In the genomic region with DNA sequence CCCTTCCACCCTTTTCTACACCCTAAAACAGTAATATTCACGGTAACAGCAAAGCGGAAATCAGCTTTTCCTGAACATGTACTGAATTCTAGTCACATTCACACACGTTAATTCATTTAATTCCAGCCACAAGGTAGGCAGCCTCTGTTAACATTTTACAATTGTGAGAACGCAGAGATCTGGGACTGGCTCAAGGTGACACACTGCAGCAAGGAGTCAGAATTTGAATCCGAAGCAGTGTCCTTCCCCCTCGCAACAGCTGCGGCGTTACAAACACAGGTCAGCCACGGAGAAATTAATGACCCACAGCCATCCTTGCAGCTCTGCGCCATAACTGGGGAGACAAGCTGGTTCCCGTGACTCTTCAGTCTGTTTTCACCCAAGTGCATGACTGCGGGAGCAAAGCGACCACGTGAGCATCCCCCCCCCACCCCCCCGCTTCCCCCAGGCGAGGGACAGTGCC, we compare ENCODE assay signal across 8 cellular contexts. TPM values are rescaled to one million over a fixed set of nuclear protein-coding genes. Genes with fewer than 3 reads are reported as not detected.
DNase-seq lines count a peak whose midpoint lies in the region; ATAC-seq and TF ChIP-seq lines count a peak whose summit lies in the region.

No MANE protein-coding gene starts in this region.

- peaks cover 25% of the 10 kb centered on the region for H3K4me1 ChIP-seq in HUES6 (ENCODE audit: control insufficient read depth, insufficient read depth, low read length)
- peaks cover 0 to 37% (median 12%) of the 10 kb centered on the region in 4 donors for H3K4me1 ChIP-seq in right lobe of liver
- peaks cover 0 to 67% (median 15%) of the 10 kb centered on the region in 4 donors for H3K4me1 ChIP-seq in tibial nerve

- intact Hi-C loops in right lobe of liver (cut with DNase I) = no loop called here

- ATAC-seq in right lobe of liver (no peak), HG03280 (IDR thresholded peaks at IDR 0.05; ENCODE audit: unreplicated experiment) (no peak)

- no peak for DNase-seq in GM12865 (ENCODE audit: low read depth)
- DNase-seq in brain microvascular endothelial cell = no peak
- DNase-seq in right lobe of liver = no peak
- no peak for DNase-seq in tibial nerve (ENCODE audit: low spot score in 2 of 2)
- no peak for DNase-seq in COR-L47 (lab: John Stamatoyannopoulos, UW)
- DNase-seq in AML-193 (lab: John Stamatoyannopoulos, UW) = no peak

- H3K9ac ChIP-seq in HUES6 (ENCODE audit: low read length) = peak overlapping the region; percentile 100

- WGBS in right lobe of liver (ENCODE audit: insufficient coverage, low coverage, low lambda C conversion rate, missing lambda C conversion rate) = under 1% methylated on average over 15 of the region's 16 CpGs
- WGBS in tibial nerve, 2 donors = 4 to 6% methylated on average over 16 of the region's 16 CpGs

- in situ Hi-C loops in brain microvascular endothelial cell (cut with HindIII; ENCODE audit: low pct_ligation_motif_present, low sequenced_read_pairs) = no loop called here

- TF ChIP-seq CTCF in GM12865 (IDR thresholded peaks at IDR 0.05; ENCODE audit: insufficient read depth, low read depth, low read length, missing control alignments) = no peak
- TF ChIP-seq CTCF in brain microvascular endothelial cell (IDR thresholded peaks at IDR 0.05; ENCODE audit: low read depth, low read length, missing control alignments) = no peak
- no peak for TF ChIP-seq CTCF in right lobe of liver (IDR thresholded peaks at IDR 0.05)
- no peak for TF ChIP-seq CTCF in tibial nerve (IDR thresholded peaks at IDR 0.05)

- H3K27ac ChIP-seq in HUES6 (ENCODE audit: low read depth, low read length) (peak overlapping the region; percentile 60; the same call in 1 of the 2 replicates), brain microvascular endothelial cell (peak overlapping the region; percentile 76), right lobe of liver (peak overlapping the region; percentile 93 to 97 (median 95)), tibial nerve (peak overlapping the region; percentile 87 to 99 (median 93))

- TF ChIP-seq POLR2A in right lobe of liver (IDR thresholded peaks at IDR 0.05) (no peak), tibial nerve (IDR thresholded peaks at IDR 0.05) (peak in 1 of 2 donors; percentile 13)

- H3K36me3 ChIP-seq in HUES6 (ENCODE audit: control insufficient read depth, insufficient read depth, low read length) (peaks cover 33% of the 10 kb centered on the region), brain microvascular endothelial cell (replicated peaks) (peaks cover 39% of the 10 kb centered on the region), right lobe of liver (peaks cover 0 to 27% (median 5%) of the 10 kb centered on the region in 4 donors), tibial nerve (peaks cover 0 to 17% (median 4%) of the 10 kb centered on the region in 3 donors)

- H3K9me3 ChIP-seq in HUES6 (ENCODE audit: control insufficient read depth, insufficient read depth, low read depth, low read length) (no peaks in the 10 kb centered on the region), right lobe of liver (no peaks in the 10 kb centered on the region), tibial nerve (no peaks in the 10 kb centered on the region)

- H3K27me3 ChIP-seq in HUES6 (ENCODE audit: control insufficient read depth, insufficient read depth, low read length) (no peaks in the 10 kb centered on the region; the same call in 1 of the 2 replicates), brain microvascular endothelial cell (replicated peaks) (no peaks in the 10 kb centered on the region), right lobe of liver (no peaks in the 10 kb centered on the region), tibial nerve (no peaks in the 10 kb centered on the region)

- peak overlapping the region; percentile 72 for H3K4me3 ChIP-seq in GM12865 (ENCODE audit: low read depth, low read length)
- peak overlapping the region; percentile 96 for H3K4me3 ChIP-seq in HUES6 (ENCODE audit: low read depth, low read length)
- peak overlapping the region; percentile 72 for H3K4me3 ChIP-seq in brain microvascular endothelial cell (ENCODE audit: low read depth, low read length)
- peak overlapping the region; percentile 82 to 96 (median 91) for H3K4me3 ChIP-seq in right lobe of liver
- H3K4me3 ChIP-seq in tibial nerve = peak overlapping the region; percentile 69 to 98 (median 88)

- peak in 1 of 2 donors; percentile 38 for TF ChIP-seq EP300 in tibial nerve (IDR thresholded peaks at IDR 0.05)

RNA-seq across cellular contexts. Expression of a gene that starts 0.8 kb away (rescaled TPM):
- 100 to 1,000 TPM in 1 of 6 experiments, 10 to 100 TPM in 5; 14.3 to 103 (median 26.8) TPM for total RNA-seq in right lobe of liver
- 10 to 100 TPM; 19.3 to 50.5 (median 32.8) TPM for total RNA-seq in tibial nerve
